Comparison of ENCODE assay signal across 26 cellular contexts in genomic region chr2:43762286-43762685, GRCh38. TPM values are rescaled to one million over a fixed set of nuclear protein-coding genes. Genes with fewer than 3 reads are reported as not detected.
DNase-seq lines count a peak whose midpoint lies in the region; ATAC-seq, FAIRE-seq and TF ChIP-seq lines count a peak whose summit lies in the region.
"Had no signal": no experiment of that assay in that cellular context is flagged by ENCODE, and none has a peak within 500 bp of the region (broad histone marks: within the 10 kb centered on the region; RNA-seq: fewer than 3 reads in every experiment).

No MANE protein-coding gene starts in this region.

- no peak for TF ChIP-seq RAD21 in SK-N-SH (IDR thresholded peaks at IDR 0.05; ENCODE audit: low read length)

- CTCF ChIA-PET in SK-N-SH (lab: Yijun Ruan, JAX): interaction anchor here (2.1 kb wide), 1 partner anchor 10 kb away, joined by 4 read pairs; no protein-coding TSS in a partner anchor

- no peak overlapping the region for H3K4me2 ChIP-seq in SK-N-SH

- H3K27ac Mint-ChIP-seq in nephron: peak overlapping the region in 2 of 3 experiments; percentile 72 to 83
- H3K27ac Mint-ChIP-seq: activated naive CD4-positive, alpha-beta T cell treated with anti-CD3 and anti-CD28 coated beads, Interleukin-2, amount 10 ng/mL, durations not matched to agents 7 days and 5 days; CD8-positive, alpha-beta T cell; type B pancreatic cell had no signal

- H3K4me3 ChIP-seq in SK-N-SH (ENCODE audit: low read depth in 2 of 2, low read length in 1 of 2) (no peak overlapping the region), epithelial cell of esophagus (ENCODE audit: low read length) (no peak overlapping the region)
- H3K4me3 ChIP-seq: ascending aorta, sigmoid colon had no signal

- H3K9me3 Mint-ChIP-seq in nephron: no peaks in the 10 kb centered on the region
- H3K9me3 Mint-ChIP-seq: activated naive CD4-positive, alpha-beta T cell treated with anti-CD3 and anti-CD28 coated beads, Interleukin-2, amount 10 ng/mL, durations not matched to agents 7 days and 5 days; CD8-positive, alpha-beta T cell; central memory CD8-positive, alpha-beta T cell; type B pancreatic cell had no signal

- H3F3A ChIP-seq in SK-N-SH (replicated peaks; ENCODE audit: insufficient read depth): peaks cover 20% of the 10 kb centered on the region

- H3K27ac ChIP-seq in SK-N-SH (ENCODE audit: low read depth in 2 of 2, low read length in 1 of 2): no peak overlapping the region
- H3K27ac ChIP-seq: 22Rv1, ascending aorta, sigmoid colon had no signal

- 47% methylated on average over 3 of the region's 3 CpGs for WGBS in SK-N-SH (ENCODE audit: low lambda C conversion rate)

- DNase-seq in SK-N-SH (no peak), RCC 7860 (ENCODE audit: low spot score) (peak; percentile 83), epithelial cell of esophagus (ENCODE audit: low read depth) (peak; percentile 21), SKM-1 treated with dmso at 0.1 percent for 144 hours (lab: John Stamatoyannopoulos, UW; ENCODE audit: unreplicated experiment) (no peak), islet precursor cell (no peak)
- DNase-seq: activated CD4-positive, alpha-beta T cell treated with anti-CD3 and anti-CD28 coated beads, Interleukin-2, amount 50 U/mL, for 4 hours; activated naive CD4-positive, alpha-beta T cell treated with anti-CD3 and anti-CD28 coated beads, Interleukin-2, amount 10 ng/mL, durations not matched to agents 7 days and 5 days; AML-193; CD8-positive, alpha-beta T cell; DMS153; foreskin fibroblast; NCI-H1048; NCI-H1930; NCI-H226; NCI-H748 treated with DMSO at 0.1 percent for 48 hours; posterior cingulate gyrus; RPMI8226; sigmoid colon; stimulated activated CD4-positive, alpha-beta T cell treated with anti-CD3 and anti-CD28 coated beads, Interleukin-15, amount 100 ng/mL, for 24 hours had no signal

- H4K20me1 ChIP-seq in SK-N-SH (ENCODE audit: insufficient read depth): no peaks in the 10 kb centered on the region

- no peak overlapping the region for H3K9ac ChIP-seq in SK-N-SH

- H3K36me3 Mint-ChIP-seq in nephron (ENCODE audit: low read depth): peaks cover 3% of the 10 kb centered on the region
- H3K36me3 Mint-ChIP-seq: activated naive CD4-positive, alpha-beta T cell treated with anti-CD3 and anti-CD28 coated beads, Interleukin-2, amount 10 ng/mL, durations not matched to agents 7 days and 5 days; CD8-positive, alpha-beta T cell; type B pancreatic cell had no signal

- H3K4me1 ChIP-seq in SK-N-SH (ENCODE audit: control insufficient read depth in 1 of 2, insufficient read depth in 2 of 2, low read depth in 1 of 2, low read length in 1 of 2): peaks cover 0 to 17% of the 10 kb centered on the region in 2 experiments; a peak in 3 of 4 replicates

- no peaks in the 10 kb centered on the region for H3K79me2 ChIP-seq in SK-N-SH (ENCODE audit: insufficient read depth)

- FAIRE-seq in RCC 7860 (lab: Jason Lieb, UNC): peak; percentile 98

- H3K27me3 Mint-ChIP-seq in nephron (ENCODE audit: low read depth): no peaks in the 10 kb centered on the region
- H3K27me3 Mint-ChIP-seq: activated naive CD4-positive, alpha-beta T cell treated with anti-CD3 and anti-CD28 coated beads, Interleukin-2, amount 10 ng/mL, durations not matched to agents 7 days and 5 days; central memory CD8-positive, alpha-beta T cell; type B pancreatic cell had no signal

- no peaks in the 10 kb centered on the region for H3K9me3 ChIP-seq in SK-N-SH
- H3K9me3 ChIP-seq: ascending aorta, sigmoid colon had no signal

- H3K4me1 Mint-ChIP-seq in nephron: peaks cover 8% of the 10 kb centered on the region
- H3K4me1 Mint-ChIP-seq: activated naive CD4-positive, alpha-beta T cell treated with anti-CD3 and anti-CD28 coated beads, Interleukin-2, amount 10 ng/mL, durations not matched to agents 7 days and 5 days; central memory CD8-positive, alpha-beta T cell had no signal

- POLR2A ChIA-PET in SK-N-SH (lab: Yijun Ruan, JAX): no interaction called here

- ATAC-seq in SK-N-SH treated with all-trans-retinoic acid at 6 μM for 48 hours (no peak; the same call in 2 of the 3 replicates), GM18520 (IDR thresholded peaks at IDR 0.05; ENCODE audit: unreplicated experiment) (no peak)
- ATAC-seq: CD8-positive, alpha-beta T cell had no signal

- H3K4me3 Mint-ChIP-seq in nephron: no peak overlapping the region
- H3K4me3 Mint-ChIP-seq: activated naive CD4-positive, alpha-beta T cell treated with anti-CD3 and anti-CD28 coated beads, Interleukin-2, amount 10 ng/mL, durations not matched to agents 7 days and 5 days; CD8-positive, alpha-beta T cell; central memory CD8-positive, alpha-beta T cell; type B pancreatic cell had no signal

- TF ChIP-seq CTCF in SK-N-SH (IDR thresholded peaks at IDR 0.05) (no peak), epithelial cell of esophagus (IDR thresholded peaks at IDR 0.05; ENCODE audit: insufficient read depth, low read depth, low read length, missing control alignments) (no peak), nephron (IDR thresholded peaks at IDR 0.05; ENCODE audit: unreplicated experiment in 3 of 3) (no peak)

- no peaks in the 10 kb centered on the region for H3K9me2 ChIP-seq in SK-N-SH

- no peak overlapping the region for H2AFZ ChIP-seq in SK-N-SH (ENCODE audit: low read depth)

- H3K27me3 ChIP-seq in SK-N-SH (ENCODE audit: insufficient read depth): no peaks in the 10 kb centered on the region
- H3K27me3 ChIP-seq: ascending aorta, sigmoid colon had no signal

- H3K36me3 ChIP-seq in SK-N-SH (replicated peaks in 1 of 2; ENCODE audit: control insufficient read depth in 1 of 2, insufficient read depth in 2 of 2, low read length in 1 of 2): no peaks in the 10 kb centered on the region
- H3K36me3 ChIP-seq: ascending aorta had no signal

- no peak for TF ChIP-seq EP300 in SK-N-SH (IDR thresholded peaks at IDR 0.05; ENCODE audit: borderline replicate concordance in 1 of 2, low read depth in 1 of 2, low read length in 1 of 2)

TF ChIP-seq in SK-N-SH treated with all-trans-retinoic acid at 6 μM for 48 hours, 23 proteins besides CTCF, POLR2A, EP300 and RAD21:
- TF ChIP-seq CREB5 (CRISPR knock-in tag; IDR thresholded peaks at IDR 0.05; ENCODE audit: low read depth) (peak; percentile 75; the same call in 1 of the 2 replicates), ISL1 (CRISPR knock-in tag; IDR thresholded peaks at IDR 0.05) (peak; percentile 85), BACH2 (CRISPR knock-in tag; IDR thresholded peaks at IDR 0.05; ENCODE audit: borderline replicate concordance) (no peak)

TF ChIP-seq in SK-N-SH, 30 proteins besides CTCF, POLR2A, EP300 and RAD21:
- TF ChIP-seq NFIC (IDR thresholded peaks at IDR 0.05; ENCODE audit: borderline replicate concordance): no peak
- no peak for TF ChIP-seq CHD2 (IDR thresholded peaks at IDR 0.05; ENCODE audit: low read length, partially characterized antibody)
- TF ChIP-seq USF2 (IDR thresholded peaks at IDR 0.05; ENCODE audit: borderline replicate concordance, low read depth, low read length): no peak
- no peak for TF ChIP-seq PBX3 (IDR thresholded peaks at IDR 0.05)

RNA-seq across cellular contexts. Expression of gene DYNC2LI1, which starts 11.6 kb away (rescaled TPM):
- polyA plus RNA-seq in SK-N-SH (2012; rRNA removed): 20.4 and 26.6 TPM in 2 replicates
- polyA plus RNA-seq in SK-N-SH (2012; cell fraction: cytosol; rRNA removed): 31.3 and 44.6 TPM in 2 replicates
- 20.7 and 36.7 TPM in 2 replicates for polyA plus RNA-seq in SK-N-SH (2012; cell fraction: nucleus; rRNA removed)

Comparison
In these comparisons a context has a peak if more than half of its experiments do, and no peak if none do; other contexts are left out.
1. DNase-seq: peak in RCC 7860 (single experiment) and epithelial cell of esophagus (single experiment); none in SK-N-SH (single experiment), SKM-1 treated with dmso at 0.1 percent for 144 hours (single experiment) and islet precursor cell (single experiment).